ENCODE assay signal across 8 cellular contexts in genomic region chr5:111550282-111551020, GRCh38. TPM values are rescaled to one million over a fixed set of nuclear protein-coding genes. Genes with fewer than 3 reads are reported as not detected.
DNase-seq lines count a peak whose midpoint lies in the region; ATAC-seq and TF ChIP-seq lines count a peak whose summit lies in the region.

No MANE protein-coding gene starts in this region.

- no peak overlapping the region for H3K4me3 ChIP-seq in AG10803 (ENCODE audit: low read length)

- ATAC-seq in GM18870 (IDR thresholded peaks at IDR 0.05; ENCODE audit: unreplicated experiment) (peak; percentile 85), HG03103 (IDR thresholded peaks at IDR 0.05; ENCODE audit: low read depth, unreplicated experiment) (peak; percentile 77), left lobe of liver (peak; percentile 95)
- peak; percentile 74 to 84 for ATAC-seq in activated CD4-positive, CD25-positive, alpha-beta regulatory T cell treated with anti-CD3 and anti-CD28 coated beads, Interleukin-2, amount 50 U/mL, for 24 hours

- peak; percentile 64 for TF ChIP-seq CTCF in AG10803 (conservative IDR thresholded peaks at IDR 0.05; ENCODE audit: low read length)

- peak; percentile 98 for DNase-seq in AG10803 (ENCODE audit: low read depth)
- DNase-seq in NCI-H2196 treated with DMSO at 0.1 percent for 48 hours (lab: John Stamatoyannopoulos, UW; ENCODE audit: unreplicated experiment) = peak; percentile 64
- peak; percentile 16 to 59 for DNase-seq in cerebellar nuclear complex (lab: John Stamatoyannopoulos, UW)
- peak; percentile 61 for DNase-seq in left lobe of liver (ENCODE audit: low spot score)
- DNase-seq in stimulated activated CD4-positive, alpha-beta T cell treated with anti-CD3 and anti-CD28 coated beads, Interleukin-4, amount 100 ng/mL, for 1 hour = peak; percentile 59

RNA-seq across cellular contexts. Expression of gene STARD4, which starts 38.1 kb away (rescaled TPM):
- total RNA-seq in left lobe of liver = 8.2 TPM

Comparison
In these comparisons a context has a peak if more than half of its experiments do, and no peak if none do; other contexts are left out.
1. DNase-seq: peak in every context shown above with its lines; median percentile 98 in AG10803; 64 in NCI-H2196 treated with DMSO at 0.1 percent for 48 hours; 61 in left lobe of liver; 59 in stimulated activated CD4-positive, alpha-beta T cell treated with anti-CD3 and anti-CD28 coated beads, Interleukin-4, amount 100 ng/mL, for 1 hour; 38 in cerebellar nuclear complex.